Comparison of ENCODE assay signal across 9 cellular contexts in the genomic region with DNA sequence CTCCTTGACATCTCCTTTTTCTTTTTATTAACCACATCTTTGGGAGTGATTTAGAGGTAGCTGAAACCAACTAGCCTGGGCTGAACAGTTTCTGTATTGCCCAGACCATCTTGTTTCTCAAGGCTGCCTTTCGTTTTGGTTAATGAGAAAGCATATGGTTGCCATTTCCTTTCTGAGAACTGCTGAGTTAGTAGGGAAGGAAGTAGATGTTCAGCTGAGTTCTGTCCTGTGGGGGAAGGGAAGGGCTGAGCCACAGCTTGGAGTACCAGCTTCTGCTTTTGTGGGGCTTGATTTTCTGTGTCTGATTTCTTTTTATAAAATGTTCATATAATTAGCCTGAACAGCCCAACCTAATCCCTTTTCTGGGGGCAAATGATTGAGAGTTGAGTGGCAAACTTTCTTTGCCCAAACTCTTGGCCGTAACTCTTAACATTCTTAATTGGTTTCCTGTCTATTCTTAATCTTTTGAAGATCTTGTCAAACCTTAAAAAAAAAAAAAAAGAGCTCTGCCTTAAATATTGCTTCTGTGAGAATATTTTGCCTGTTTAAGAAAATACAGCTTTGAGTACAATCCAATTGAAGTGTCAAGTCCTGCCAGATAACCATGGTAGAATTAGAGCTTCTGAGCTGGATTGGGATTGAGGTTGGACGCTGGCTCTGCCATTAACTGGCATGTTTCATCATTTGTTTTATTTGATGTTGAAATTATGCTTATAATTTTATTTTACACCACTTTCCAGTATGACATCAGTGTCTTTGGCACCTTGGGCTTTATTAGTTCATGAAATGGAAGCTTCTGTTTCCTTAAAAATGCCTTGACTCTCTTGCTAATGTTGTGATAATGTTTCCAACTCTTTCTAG. TPM values are rescaled to one million over a fixed set of nuclear protein-coding genes. Genes with fewer than 3 reads are reported as not detected.
DNase-seq lines count a peak whose midpoint lies in the region; ATAC-seq and TF ChIP-seq lines count a peak whose summit lies in the region.
"Had no signal": no experiment of that assay in that cellular context is flagged by ENCODE, and none has a peak within 500 bp of the region (broad histone marks: within the 10 kb centered on the region; RNA-seq: fewer than 3 reads in every experiment).

No MANE protein-coding gene starts in this region.

- H3K4me1 ChIP-seq in OCI-LY7 (ENCODE audit: insufficient read depth, low read length, poor library complexity, severe bottlenecking): peaks cover 43% of the 10 kb centered on the region

- no peak for TF ChIP-seq CTCF in OCI-LY7 (conservative IDR thresholded peaks at IDR 0.05; ENCODE audit: low read length)

- CTCF ChIA-PET in OCI-LY7 (lab: Charles Lee; ENCODE audit: unreplicated experiment): interaction anchor here (0.6 kb wide), 1 partner anchor 9 kb away, joined by 3 read pairs; no protein-coding TSS in a partner anchor

- H3K36me3 ChIP-seq in OCI-LY7 (ENCODE audit: insufficient read depth, low read length): peaks cover 8% of the 10 kb centered on the region; the same call in 1 of the 2 replicates

- POLR2A ChIA-PET in OCI-LY7 (lab: Charles Lee): interaction anchor here (0.6 to 5.0 kb wide), 20 partner anchors 8 to 1895 kb away, joined by 3 to 54 read pairs (median 4); no protein-coding TSS in a partner anchor

- peak overlapping the region; percentile 22 for H3K4me3 ChIP-seq in OCI-LY7 (ENCODE audit: low read depth, low read length, poor library complexity, severe bottlenecking)

- peak overlapping the region; percentile 7 for H3K27ac ChIP-seq in OCI-LY7 (ENCODE audit: low read depth, low read length, poor library complexity, severe bottlenecking)

- ATAC-seq in GM18508 (IDR thresholded peaks at IDR 0.05; ENCODE audit: insufficient read depth, unreplicated experiment) (peak; percentile 69), HG02678 (IDR thresholded peaks at IDR 0.05; ENCODE audit: unreplicated experiment) (peak; percentile 58), left lobe of liver (no peak)

- no TSS peak for BruUV-seq in OCI-LY7 (replicated peaks; lab: Mats Ljungman, UMichigan)

- peak; percentile 89 for DNase-seq in OCI-LY7 (ENCODE audit: low spot score)
- DNase-seq in activated gamma-delta T cell treated with anti-CD3 and anti-CD28 coated beads, Interleukin-2, amount 50 U/mL, for 16 hours (ENCODE audit: low read depth): peak; percentile 20
- peak; percentile 23 for DNase-seq in kidney tubule cell (ENCODE audit: low spot score)
- peak; percentile 63 for DNase-seq in stimulated activated CD8-positive, alpha-beta memory T cell treated with anti-CD3 and anti-CD28 coated beads, Interleukin-4, amount 100 ng/mL, for 48 hours
- no peak for DNase-seq in NCI-H2196 treated with DMSO at 0.1 percent for 48 hours (lab: John Stamatoyannopoulos, UW; ENCODE audit: unreplicated experiment)
- DNase-seq in left lobe of liver (ENCODE audit: low spot score): no peak

- H3K9me2 ChIP-seq in OCI-LY7 (ENCODE audit: insufficient read depth, low read length): no peaks in the 10 kb centered on the region

- peak overlapping the region; percentile 94 for H3K4me2 ChIP-seq in OCI-LY7 (ENCODE audit: low read length)

- peak overlapping the region; percentile 65 for H2AFZ ChIP-seq in OCI-LY7 (ENCODE audit: low read length)

- H3K79me2 ChIP-seq in OCI-LY7 (ENCODE audit: insufficient read depth, low read depth, low read length): peaks cover 27% of the 10 kb centered on the region; the same call in 1 of the 2 replicates

- H4K20me1 ChIP-seq in OCI-LY7 (ENCODE audit: insufficient read depth, low read length): peaks cover 5% of the 10 kb centered on the region; the same call in 1 of the 2 replicates

- peaks cover 6% of the 10 kb centered on the region; the same call in 1 of the 2 replicates for H3K9me3 ChIP-seq in OCI-LY7 (ENCODE audit: low read length)
- H3K9me3 ChIP-seq: SJSA1 had no signal

- intact Hi-C loops in OCI-LY7 (cut with micrococcal nuclease; ENCODE audit: unreplicated experiment): loop anchor here (2.0 to 5.0 kb wide), 5 partner anchors 51 to 1144 kb away; a partner anchor contains a TSS

RNA-seq across cellular contexts. Expression of a gene that starts 1.9 kb away (rescaled TPM):
- total RNA-seq in OCI-LY7 (2014; rRNA removed; shearing (Covaris generic)): 16.7 and 18.9 TPM in 2 replicates
- 36.0 and 42.5 TPM in 2 replicates for total RNA-seq in OCI-LY7 (2022)
- 5.9 TPM for total RNA-seq in left lobe of liver

Comparison
In these comparisons a context has a peak if more than half of its experiments do, and no peak if none do; other contexts are left out.
1. DNase-seq: peak in OCI-LY7 (single experiment), activated gamma-delta T cell treated with anti-CD3 and anti-CD28 coated beads, Interleukin-2, amount 50 U/mL, for 16 hours (single experiment), kidney tubule cell (single experiment) and stimulated activated CD8-positive, alpha-beta memory T cell treated with anti-CD3 and anti-CD28 coated beads, Interleukin-4, amount 100 ng/mL, for 48 hours (single experiment); none in NCI-H2196 treated with DMSO at 0.1 percent for 48 hours (single experiment) and left lobe of liver (single experiment).